9 cellular contexts compared by ENCODE assay signal in the genomic region with DNA sequence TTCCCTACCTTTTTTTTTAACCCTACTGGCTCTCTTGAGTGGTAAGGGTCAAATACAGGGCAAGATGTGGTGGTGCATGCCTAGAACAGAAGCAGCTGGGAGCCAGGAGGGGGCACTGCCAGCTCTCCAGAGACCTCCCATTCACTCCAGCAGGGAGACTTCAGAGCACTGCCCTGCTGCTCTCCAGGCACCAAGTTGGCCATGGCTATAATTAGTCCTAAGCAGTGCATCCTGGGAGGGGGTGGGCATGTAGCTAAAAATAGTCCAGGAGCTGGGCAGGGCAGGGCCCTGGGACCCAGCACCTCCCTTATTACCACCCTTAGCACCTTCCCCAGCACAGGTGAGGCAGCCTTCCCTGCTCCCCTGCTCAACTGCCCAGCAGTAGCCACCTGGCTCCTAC. TPM values are rescaled to one million over a fixed set of nuclear protein-coding genes. Genes with fewer than 3 reads are reported as not detected.
DNase-seq lines count a peak whose midpoint lies in the region; ATAC-seq, FAIRE-seq and TF ChIP-seq lines count a peak whose summit lies in the region.
"Had no signal": no experiment of that assay in that cellular context is flagged by ENCODE, and none has a peak within 500 bp of the region (broad histone marks: within the 10 kb centered on the region; RNA-seq: fewer than 3 reads in every experiment).

No MANE protein-coding gene starts in this region.

- SMC1A ChIA-PET in GM12878 (lab: Charles Lee; ENCODE audit: uncharacterized antibody, unreplicated experiment): interaction anchor here (0.5 to 3.7 kb wide), 3 partner anchors 104 to 505 kb away, joined by 3 to 22 read pairs (median 4); partner anchors contain the start of gene SSH2

- H3K79me2 ChIP-seq in KMS-11 (ENCODE audit: insufficient read depth, low read depth): no peaks in the 10 kb centered on the region
- H3K79me2 ChIP-seq in GM12878 (ENCODE audit: control insufficient read depth, insufficient read depth, low read length): no peaks in the 10 kb centered on the region

- no peak for TF ChIP-seq RAD21 in GM12878 (IDR thresholded peaks at IDR 0.05; ENCODE audit: insufficient read depth, low read depth, low read length)

- peaks cover 92% of the 10 kb centered on the region for H3K27me3 Mint-ChIP-seq in neural crest cell (ENCODE audit: low read depth)
- peaks cover 90% of the 10 kb centered on the region for H3K27me3 Mint-ChIP-seq in WTC11 (ENCODE audit: low read depth)

- H3K4me2 ChIP-seq in KMS-11 (no peak overlapping the region), GM12878 (ENCODE audit: control insufficient read depth, insufficient read depth) (no peak overlapping the region)

- intact Hi-C loops in GM12878 (cut with micrococcal nuclease; ENCODE audit: unreplicated experiment): loop anchor here (10.0 kb wide), 2 partner anchors 84 to 316 kb away; partner anchors contain the start of gene SSH2
- intact Hi-C loops in spleen (cut with DNase I; ENCODE audit: low total_unique reads): no loop called here
- intact Hi-C loops in left colon (cut with DNase I, micrococcal nuclease): no loop called here

- H3K4me3 ChIP-seq in KMS-11 (IDR thresholded peaks at IDR 0.05; ENCODE audit: insufficient read depth, low read depth, low read length): no peak overlapping the region
- no peak overlapping the region for H3K4me3 ChIP-seq in GM12878
- no peak overlapping the region for H3K4me3 ChIP-seq in spleen

- H2AFZ ChIP-seq in KMS-11 (ENCODE audit: low read depth): no peak overlapping the region
- H2AFZ ChIP-seq in GM12878 (ENCODE audit: control insufficient read depth, low read depth, low read length): no peak overlapping the region

- H3K9me3 ChIP-seq in GM12878 (replicated peaks; ENCODE audit: control insufficient read depth, insufficient read depth, low read length): no peaks in the 10 kb centered on the region; the same call in 2 of the 3 replicates
- H3K9me3 ChIP-seq in spleen: no peaks in the 10 kb centered on the region

- H3K9ac ChIP-seq in KMS-11: no peak overlapping the region
- no peak overlapping the region for H3K9ac ChIP-seq in GM12878 (ENCODE audit: control insufficient read depth, insufficient read depth, low read length)

- ATAC-seq in GM12878: no peak
- ATAC-seq in left colon: no peak
- no peak for ATAC-seq in WTC11

- peak; percentile 31 for DNase-seq in NCI-H1436 (lab: John Stamatoyannopoulos, UW)
- DNase-seq in NCI-H1436 treated with DMSO at 0.1 percent for 48 hours (lab: John Stamatoyannopoulos, UW): no peak
- DNase-seq in GM12878 (ENCODE audit: low read depth, low spot score): no peak
- no peak for DNase-seq in neural crest cell (ENCODE audit: low read depth, low spot score)
- no peak for DNase-seq in spleen
- DNase-seq in left colon: no peak
- DNase-seq in WTC11 (ENCODE audit: low spot score): no peak

- H3K36me3 Mint-ChIP-seq in neural crest cell (ENCODE audit: low read depth) (no peaks in the 10 kb centered on the region), WTC11 (no peaks in the 10 kb centered on the region)

- H3K4me3 Mint-ChIP-seq in neural crest cell (peak overlapping the region; percentile 73), WTC11 (no peak overlapping the region)

- POLR2A ChIA-PET in GM12878 (lab: Charles Lee): interaction anchor here (0.5 kb wide), 2 partner anchors 62 to 212 kb away, joined by 3 read pairs; no protein-coding TSS in a partner anchor
- POLR2A ChIA-PET in WTC11 (lab: Charles Lee): no interaction called here

- H3K4me1 ChIP-seq in KMS-11 (ENCODE audit: low read depth, poor library complexity, severe bottlenecking): peaks cover 32% of the 10 kb centered on the region
- H3K4me1 ChIP-seq in GM12878 (ENCODE audit: control insufficient read depth, insufficient read depth, low read length): peaks cover 37% of the 10 kb centered on the region
- peaks cover 39 to 78% (median 64%) of the 10 kb centered on the region in 6 donors for H3K4me1 ChIP-seq in spleen

- FAIRE-seq in GM12878 (lab: Jason Lieb, UNC): no peak
- FAIRE-seq: urothelium cell line had no signal

- in situ Hi-C loops in GM12878 (cut with MboI): no loop called here

- H3K4me1 Mint-ChIP-seq in neural crest cell (peaks cover 31% of the 10 kb centered on the region), WTC11 (peaks cover 59% of the 10 kb centered on the region)

- TF ChIP-seq POLR2A in GM12878 (IDR thresholded peaks at IDR 0.05; ENCODE audit: low read depth, low read length) (no peak), spleen (IDR thresholded peaks at IDR 0.05) (no peak)

- H3K27me3 ChIP-seq in KMS-11 (ENCODE audit: insufficient read depth, low read depth) (peaks cover 13% of the 10 kb centered on the region; the same call in 1 of the 2 replicates), GM12878 (replicated peaks in 1 of 2; ENCODE audit: control insufficient read depth in 2 of 2, insufficient read depth in 2 of 2, low read length in 1 of 2) (peaks cover 4 to 6% of the 10 kb centered on the region in 2 experiments; a peak in 3 of 4 replicates), spleen (replicated peaks in 1 of 7) (peaks cover 0 to 57% (median 10%) of the 10 kb centered on the region in 7 donors)

- TF ChIP-seq CTCF in KMS-11 (conservative IDR thresholded peaks at IDR 0.05; ENCODE audit: low read depth, low read length): 0 out of 2 replicates have a peak, but pooled peaks have one; percentile 23
- TF ChIP-seq CTCF in GM12878 (IDR thresholded peaks at IDR 0.05 in 2 of 3, conservative IDR thresholded peaks at IDR 0.05 in 1 of 3; ENCODE audit: control insufficient read depth in 2 of 3, extremely low read depth in 1 of 3, insufficient read depth in 1 of 3, low read depth in 3 of 3, low read length in 3 of 3): peak; percentile 18 to 41 (median 33); a peak in 3 of 6 replicates
- peak; percentile 22 for TF ChIP-seq CTCF in neural crest cell (conservative IDR thresholded peaks at IDR 0.05)
- TF ChIP-seq CTCF in spleen (IDR thresholded peaks at IDR 0.05 in 8 of 11, conservative IDR thresholded peaks at IDR 0.05 in 3 of 11): no peak
- no peak for TF ChIP-seq CTCF in WTC11 (IDR thresholded peaks at IDR 0.05)

- H3K36me3 ChIP-seq in KMS-11 (ENCODE audit: insufficient read depth) (no peaks in the 10 kb centered on the region), GM12878 (ENCODE audit: control insufficient read depth in 2 of 2, insufficient read depth in 2 of 2, low read length in 1 of 2) (no peaks in the 10 kb centered on the region), spleen (no peaks in the 10 kb centered on the region)

- CTCF ChIA-PET in GM12878 (lab: Yijun Ruan, JAX): interaction anchor here (1.9 to 7.1 kb wide), 9 partner anchors 19 to 402 kb away, joined by 5 to 114 read pairs (median 28); partner anchors contain the start of genes ANKRD13B and SSH2
- CTCF ChIA-PET in WTC11 (lab: Charles Lee): interaction anchor here (0.5 to 9.2 kb wide), 10 partner anchors 11 to 474 kb away, joined by 3 to 272 read pairs (median 21); partner anchors contain the start of genes ABHD15, ANKRD13B, SSH2 and TP53I13

- BruUV-seq in GM12878 (replicated peaks; lab: Mats Ljungman, UMichigan): no TSS peak

- H4K20me1 ChIP-seq in KMS-11 (ENCODE audit: insufficient read depth) (no peaks in the 10 kb centered on the region), GM12878 (ENCODE audit: control insufficient read depth, insufficient read depth) (peaks cover 3% of the 10 kb centered on the region; the same call in 1 of the 2 replicates)

- TF ChIP-seq EP300 in GM12878 (IDR thresholded peaks at IDR 0.05; ENCODE audit: borderline replicate concordance in 1 of 2, control insufficient read depth in 1 of 2, low read depth in 2 of 2, low read length in 2 of 2): no peak

- no peak overlapping the region for H3K27ac Mint-ChIP-seq in neural crest cell (ENCODE audit: unreplicated experiment)
- H3K27ac Mint-ChIP-seq in WTC11: no peak overlapping the region

- RAD21 ChIA-PET in GM12878 (lab: Charles Lee; ENCODE audit: unreplicated experiment): interaction anchor here (0.6 to 4.1 kb wide), 5 partner anchors 20 to 312 kb away, joined by 3 to 30 read pairs (median 17); partner anchors contain the start of gene SSH2

- H3K9me3 Mint-ChIP-seq in neural crest cell (no peaks in the 10 kb centered on the region), WTC11 (no peaks in the 10 kb centered on the region)

- no peak overlapping the region for H3K27ac ChIP-seq in KMS-11
- no peak overlapping the region for H3K27ac ChIP-seq in GM12878 (ENCODE audit: control insufficient read depth, insufficient read depth)
- H3K27ac ChIP-seq in spleen: no peak overlapping the region

RNA-seq across cellular contexts. Expression of gene CORO6, which starts 3.5 kb away (rescaled TPM):
- total RNA-seq in GM12878 (2013; cell fraction: nucleolus; rRNA removed): 4.0 and 4.3 TPM in 2 replicates
- total RNA-seq in GM12878 (2014; rRNA removed) (2.6 and 3.6 TPM in 2 replicates), GM12878 (2014; rRNA removed; fragmentation: Illumina TruSeq; extraction: Trizol) (0.63 and 0.69 TPM in 2 replicates), GM12878 (2021) (3.2 and 3.7 TPM in 2 replicates), neural crest cell (2.7 and 3.1 TPM in 2 replicates), spleen (1 to 10 TPM in 6 of 7 donors, under 1 TPM in 1; 0.81 to 4.8 (median 2.7) TPM), left colon (1 to 10 TPM; 2.9 to 4.4 TPM), WTC11 (2021) (6.4 to 8.9 TPM (median 7.5 TPM) in 3 replicates)
- polyA plus RNA-seq in GM12878 (2011; ENCODE audit: low read depth): 0.80 TPM
- polyA plus RNA-seq in GM12878 (2011; rRNA removed) (0.69 and 0.87 TPM in 2 replicates), GM12878 (2014; fragmentation: Illumina TruSeq; extraction: Trizol) (1.3 and 1.9 TPM in 2 replicates), GM12878 (2014; fragmentation: Nextera tagmentation; extraction: Ambion mirVana) (under 1 TPM in 1 of 2 experiments, not detected in 1; 0.26 TPM), GM12878 (2014; rRNA removed) (5.0 and 5.4 TPM in 2 replicates), GM12878 (2016; fragmentation: Nextera tagmentation; extraction: Ambion mirVana) (1 to 10 TPM; 1.7 to 3.3 TPM), spleen (1 to 10 TPM; 4.0 to 5.1 (median 4.6) TPM)
- 0.60 and 0.99 TPM in 2 replicates for polyA plus RNA-seq in GM12878 (2011; cell fraction: cytosol; rRNA removed)
- polyA plus RNA-seq in GM12878 (2011; cell fraction: nucleus; rRNA removed): 12.2 and 15.8 TPM in 2 replicates
- polyA plus RNA-seq in GM12878 (2012): 2.5 and 2.6 TPM in 2 replicates
- polyA minus RNA-seq in GM12878 (2011; rRNA and poly(A)+ RNA removed): 0.72 and 1.2 TPM in 2 replicates
- polyA minus RNA-seq in GM12878 (2011; cell fraction: cytosol; rRNA and poly(A)+ RNA removed): not detected in 2 replicates
- 1.6 and 2.0 TPM in 2 replicates for polyA minus RNA-seq in GM12878 (2011; cell fraction: nucleus; rRNA and poly(A)+ RNA removed)

RNA-seq across cellular contexts. Expression of gene ANKRD13B, which starts 26.3 kb away (rescaled TPM):
- total RNA-seq in GM12878 (2013; cell fraction: nucleolus; rRNA removed): 12.6 and 16.8 TPM in 2 replicates
- total RNA-seq in GM12878 (2014; rRNA removed) (7.1 and 8.5 TPM in 2 replicates), GM12878 (2014; rRNA removed; fragmentation: Illumina TruSeq; extraction: Trizol) (2.5 and 2.9 TPM in 2 replicates), GM12878 (2021) (14.0 and 15.0 TPM in 2 replicates), neural crest cell (65.0 and 70.0 TPM in 2 replicates), spleen (1 to 10 TPM; 2.1 to 5.5 (median 2.7) TPM), left colon (1 to 10 TPM; 3.8 to 4.1 TPM), WTC11 (2021) (29.8 to 45.5 TPM (median 32.2 TPM) in 3 replicates)
- 0.56 TPM for polyA plus RNA-seq in GM12878 (2011; ENCODE audit: low read depth)
- polyA plus RNA-seq in GM12878 (2011; rRNA removed) (1.3 and 3.0 TPM in 2 replicates), GM12878 (2014; fragmentation: Illumina TruSeq; extraction: Trizol) (1.5 and 4.0 TPM in 2 replicates), GM12878 (2014; fragmentation: Nextera tagmentation; extraction: Ambion mirVana) (under 1 TPM; 0.18 to 0.53 TPM), GM12878 (2014; rRNA removed) (14.9 and 15.9 TPM in 2 replicates), GM12878 (2016; fragmentation: Nextera tagmentation; extraction: Ambion mirVana) (1 to 10 TPM; 1.6 to 2.1 TPM), spleen (1 to 10 TPM in 2 of 3 donors, under 1 TPM in 1; 0.85 to 2.5 (median 1.2) TPM)
- polyA plus RNA-seq in GM12878 (2011; cell fraction: cytosol; rRNA removed): 3.2 and 6.8 TPM in 2 replicates
- 64.3 and 77.7 TPM in 2 replicates for polyA plus RNA-seq in GM12878 (2011; cell fraction: nucleus; rRNA removed)
- polyA plus RNA-seq in GM12878 (2012): 2.0 and 3.5 TPM in 2 replicates
- polyA minus RNA-seq in GM12878 (2011; rRNA and poly(A)+ RNA removed): 2.6 and 5.8 TPM in 2 replicates
- 3.2 and 4.6 TPM in 2 replicates for polyA minus RNA-seq in GM12878 (2011; cell fraction: cytosol; rRNA and poly(A)+ RNA removed)
- polyA minus RNA-seq in GM12878 (2011; cell fraction: nucleus; rRNA and poly(A)+ RNA removed): 8.9 and 16.6 TPM in 2 replicates

RNA-seq across cellular contexts. Expression of gene GIT1, which starts 29.8 kb away (rescaled TPM):
- 31.4 and 40.8 TPM in 2 replicates for total RNA-seq in GM12878 (2013; cell fraction: nucleolus; rRNA removed)
- total RNA-seq in GM12878 (2014; rRNA removed) (24.2 and 30.6 TPM in 2 replicates), GM12878 (2014; rRNA removed; fragmentation: Illumina TruSeq; extraction: Trizol) (15.4 and 16.1 TPM in 2 replicates), GM12878 (2021) (45.1 and 45.3 TPM in 2 replicates), neural crest cell (89.3 and 96.5 TPM in 2 replicates), spleen (10 to 100 TPM; 42.6 to 64.7 (median 50.2) TPM), left colon (10 to 100 TPM; 30.8 to 33.2 TPM), WTC11 (2021) (43.9 to 66.9 TPM (median 45.0 TPM) in 3 replicates)
- 6.9 TPM for polyA plus RNA-seq in GM12878 (2011; ENCODE audit: low read depth)
- polyA plus RNA-seq in GM12878 (2011; rRNA removed) (11.3 and 25.6 TPM in 2 replicates), GM12878 (2014; fragmentation: Illumina TruSeq; extraction: Trizol) (20.0 and 32.4 TPM in 2 replicates), GM12878 (2014; fragmentation: Nextera tagmentation; extraction: Ambion mirVana) (under 1 TPM; 0.24 to 0.58 TPM), GM12878 (2014; rRNA removed) (33.7 and 34.2 TPM in 2 replicates), GM12878 (2016; fragmentation: Nextera tagmentation; extraction: Ambion mirVana) (1 to 10 TPM; 4.4 to 4.9 TPM), spleen (10 to 100 TPM; 20.4 to 38.1 (median 27.1) TPM)
- polyA plus RNA-seq in GM12878 (2011; cell fraction: cytosol; rRNA removed): 19.7 and 24.9 TPM in 2 replicates
- 76.5 and 89.1 TPM in 2 replicates for polyA plus RNA-seq in GM12878 (2011; cell fraction: nucleus; rRNA removed)
- polyA plus RNA-seq in GM12878 (2012): 19.0 and 19.4 TPM in 2 replicates
- 24.4 and 31.5 TPM in 2 replicates for polyA minus RNA-seq in GM12878 (2011; rRNA and poly(A)+ RNA removed)
- polyA minus RNA-seq in GM12878 (2011; cell fraction: cytosol; rRNA and poly(A)+ RNA removed): 15.8 and 24.1 TPM in 2 replicates
- 33.0 and 56.8 TPM in 2 replicates for polyA minus RNA-seq in GM12878 (2011; cell fraction: nucleus; rRNA and poly(A)+ RNA removed)

RNA-seq across cellular contexts. Expression of gene TP53I13, which starts 50.8 kb away (rescaled TPM):
- total RNA-seq in GM12878 (2013; cell fraction: nucleolus; rRNA removed): 36.6 and 40.4 TPM in 2 replicates
- total RNA-seq in GM12878 (2014; rRNA removed) (30.9 and 33.4 TPM in 2 replicates), GM12878 (2014; rRNA removed; fragmentation: Illumina TruSeq; extraction: Trizol) (8.6 and 10.4 TPM in 2 replicates), GM12878 (2021) (38.5 and 40.1 TPM in 2 replicates), neural crest cell (34.3 and 35.0 TPM in 2 replicates), spleen (10 to 100 TPM; 39.5 to 74.9 (median 68.7) TPM), left colon (10 to 100 TPM; 58.3 to 62.7 TPM), WTC11 (2021) (33.1 to 41.9 TPM (median 36.7 TPM) in 3 replicates)
- polyA plus RNA-seq in GM12878 (2011; ENCODE audit: low read depth): 5.4 TPM
- polyA plus RNA-seq in GM12878 (2011; rRNA removed) (5.5 and 8.8 TPM in 2 replicates), GM12878 (2014; fragmentation: Illumina TruSeq; extraction: Trizol) (0.97 and 4.5 TPM in 2 replicates), GM12878 (2014; fragmentation: Nextera tagmentation; extraction: Ambion mirVana) (under 1 TPM in 1 of 2 experiments, not detected in 1; 0.31 TPM), GM12878 (2014; rRNA removed) (45.1 and 54.2 TPM in 2 replicates), GM12878 (2016; fragmentation: Nextera tagmentation; extraction: Ambion mirVana) (10 to 100 TPM; 19.5 to 22.9 TPM), spleen (100 to 1,000 TPM; 129 to 209 (median 190) TPM)
- polyA plus RNA-seq in GM12878 (2011; cell fraction: cytosol; rRNA removed): 9.9 and 18.4 TPM in 2 replicates
- 229 and 261 TPM in 2 replicates for polyA plus RNA-seq in GM12878 (2011; cell fraction: nucleus; rRNA removed)
- polyA plus RNA-seq in GM12878 (2012): 25.2 and 26.9 TPM in 2 replicates
- 3.3 and 10.7 TPM in 2 replicates for polyA minus RNA-seq in GM12878 (2011; rRNA and poly(A)+ RNA removed)
- 4.1 and 7.7 TPM in 2 replicates for polyA minus RNA-seq in GM12878 (2011; cell fraction: cytosol; rRNA and poly(A)+ RNA removed)
- polyA minus RNA-seq in GM12878 (2011; cell fraction: nucleus; rRNA and poly(A)+ RNA removed): 26.0 and 38.0 TPM in 2 replicates

RNA-seq across cellular contexts. Expression of gene ABHD15, which starts 52.4 kb away (rescaled TPM):
- total RNA-seq in GM12878 (2013; cell fraction: nucleolus; rRNA removed): 7.5 and 8.0 TPM in 2 replicates
- total RNA-seq in GM12878 (2014; rRNA removed) (6.5 and 7.5 TPM in 2 replicates), GM12878 (2014; rRNA removed; fragmentation: Illumina TruSeq; extraction: Trizol) (5.1 and 5.2 TPM in 2 replicates), GM12878 (2021) (9.0 and 9.2 TPM in 2 replicates), neural crest cell (3.7 and 4.2 TPM in 2 replicates), spleen (10 to 100 TPM in 6 of 7 donors, 1 to 10 TPM in 1; 9.6 to 23.8 (median 15.8) TPM), left colon (10 to 100 TPM; 19.5 to 24.0 TPM), WTC11 (2021) (2.6 to 3.3 TPM (median 2.8 TPM) in 3 replicates)
- polyA plus RNA-seq in GM12878 (2011; ENCODE audit: low read depth): 2.0 TPM
- polyA plus RNA-seq in GM12878 (2011; rRNA removed) (4.1 and 4.7 TPM in 2 replicates), GM12878 (2014; fragmentation: Illumina TruSeq; extraction: Trizol) (5.3 and 5.8 TPM in 2 replicates), GM12878 (2014; fragmentation: Nextera tagmentation; extraction: Ambion mirVana) (1 to 10 TPM; 2.1 to 2.6 TPM), GM12878 (2014; rRNA removed) (5.9 and 6.1 TPM in 2 replicates), GM12878 (2016; fragmentation: Nextera tagmentation; extraction: Ambion mirVana) (1 to 10 TPM; 2.6 to 3.9 TPM), spleen (1 to 10 TPM; 5.7 to 7.9 (median 7.5) TPM)
- polyA plus RNA-seq in GM12878 (2011; cell fraction: cytosol; rRNA removed): 4.1 and 5.8 TPM in 2 replicates
- 5.9 and 6.4 TPM in 2 replicates for polyA plus RNA-seq in GM12878 (2011; cell fraction: nucleus; rRNA removed)
- polyA plus RNA-seq in GM12878 (2012): 3.5 and 4.7 TPM in 2 replicates
- 5.5 and 8.8 TPM in 2 replicates for polyA minus RNA-seq in GM12878 (2011; rRNA and poly(A)+ RNA removed)
- 3.5 and 3.7 TPM in 2 replicates for polyA minus RNA-seq in GM12878 (2011; cell fraction: cytosol; rRNA and poly(A)+ RNA removed)
- polyA minus RNA-seq in GM12878 (2011; cell fraction: nucleus; rRNA and poly(A)+ RNA removed): 3.4 and 6.5 TPM in 2 replicates

Comparison
In these comparisons a context has a peak if more than half of its experiments do, and no peak if none do; other contexts are left out.
1. CTCF ChIP-seq: peak in KMS-11 (single experiment), GM12878 (3 of 3) and neural crest cell (single experiment); none in spleen (0 of 11) and WTC11 (single experiment).